ENCODE assay signal across 1 cellular context in the genomic region with DNA sequence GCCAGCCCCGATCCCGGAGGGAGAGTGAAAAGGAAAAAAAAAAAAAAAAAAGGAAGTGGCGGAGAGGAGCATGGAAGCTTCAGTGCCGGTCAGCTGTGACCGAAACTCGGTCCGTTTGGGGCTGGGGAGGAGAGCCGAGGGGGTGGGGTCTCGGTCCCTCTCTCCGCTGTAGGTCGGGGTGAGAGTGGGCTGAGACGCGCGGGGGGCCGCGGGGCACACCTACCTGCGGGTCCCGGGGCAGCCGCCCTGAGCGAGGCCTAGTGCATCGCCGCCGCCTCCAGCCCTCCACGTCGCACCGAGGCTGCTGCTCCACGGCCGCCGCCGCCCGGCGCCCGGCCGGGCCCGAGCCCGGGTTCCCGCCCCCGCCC.
TF ChIP-seq lines count a peak whose summit lies in the region.

No MANE protein-coding gene starts in this region.

TF ChIP-seq in GM23338, 12 proteins besides CTCF, POLR2A, EP300 and RAD21 (continued from another document):
- TF ChIP-seq, protein P1, sequence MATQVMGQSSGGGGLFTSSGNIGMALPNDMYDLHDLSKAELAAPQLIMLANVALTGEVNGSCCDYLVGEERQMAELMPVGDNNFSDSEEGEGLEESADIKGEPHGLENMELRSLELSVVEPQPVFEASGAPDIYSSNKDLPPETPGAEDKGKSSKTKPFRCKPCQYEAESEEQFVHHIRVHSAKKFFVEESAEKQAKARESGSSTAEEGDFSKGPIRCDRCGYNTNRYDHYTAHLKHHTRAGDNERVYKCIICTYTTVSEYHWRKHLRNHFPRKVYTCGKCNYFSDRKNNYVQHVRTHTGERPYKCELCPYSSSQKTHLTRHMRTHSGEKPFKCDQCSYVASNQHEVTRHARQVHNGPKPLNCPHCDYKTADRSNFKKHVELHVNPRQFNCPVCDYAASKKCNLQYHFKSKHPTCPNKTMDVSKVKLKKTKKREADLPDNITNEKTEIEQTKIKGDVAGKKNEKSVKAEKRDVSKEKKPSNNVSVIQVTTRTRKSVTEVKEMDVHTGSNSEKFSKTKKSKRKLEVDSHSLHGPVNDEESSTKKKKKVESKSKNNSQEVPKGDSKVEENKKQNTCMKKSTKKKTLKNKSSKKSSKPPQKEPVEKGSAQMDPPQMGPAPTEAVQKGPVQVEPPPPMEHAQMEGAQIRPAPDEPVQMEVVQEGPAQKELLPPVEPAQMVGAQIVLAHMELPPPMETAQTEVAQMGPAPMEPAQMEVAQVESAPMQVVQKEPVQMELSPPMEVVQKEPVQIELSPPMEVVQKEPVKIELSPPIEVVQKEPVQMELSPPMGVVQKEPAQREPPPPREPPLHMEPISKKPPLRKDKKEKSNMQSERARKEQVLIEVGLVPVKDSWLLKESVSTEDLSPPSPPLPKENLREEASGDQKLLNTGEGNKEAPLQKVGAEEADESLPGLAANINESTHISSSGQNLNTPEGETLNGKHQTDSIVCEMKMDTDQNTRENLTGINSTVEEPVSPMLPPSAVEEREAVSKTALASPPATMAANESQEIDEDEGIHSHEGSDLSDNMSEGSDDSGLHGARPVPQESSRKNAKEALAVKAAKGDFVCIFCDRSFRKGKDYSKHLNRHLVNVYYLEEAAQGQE (IDR thresholded peaks at IDR 0.05; ENCODE audit: unreplicated experiment): no peak
